16 cellular contexts compared by ENCODE assay signal in genomic region chr16:86256995-86257394, GRCh38.
DNase-seq lines count a peak whose midpoint lies in the region; ATAC-seq, FAIRE-seq and TF ChIP-seq lines count a peak whose summit lies in the region.
"Had no signal": no experiment of that assay in that cellular context is flagged by ENCODE, and none has a peak within 500 bp of the region (broad histone marks: within the 10 kb centered on the region; RNA-seq: fewer than 3 reads in every experiment).

No MANE protein-coding gene starts in this region.

- H3K4me3 ChIP-seq in HepG2 (replicated peaks in 1 of 3; ENCODE audit: insufficient read depth in 1 of 3, low read depth in 2 of 3, low read length in 3 of 3) (no peak overlapping the region), right lobe of liver (no peak overlapping the region), SJSA1 (no peak overlapping the region), body of pancreas (no peak overlapping the region)
- H3K4me3 ChIP-seq: GM23248 had no signal

- DNase-seq in HepG2 (ENCODE audit: low spot score) (no peak), right lobe of liver (no peak), SJSA1 (ENCODE audit: low read depth in 1 of 2, low spot score in 2 of 2) (no peak), epidermal melanocyte (ENCODE audit: insufficient read length, low spot score) (peak; percentile 6), NCI-H82 treated with DMSO at 0.1 percent for 48 hours (lab: John Stamatoyannopoulos, UW; ENCODE audit: unreplicated experiment) (no peak), anterior cingulate cortex (lab: John Stamatoyannopoulos, UW) (no peak), body of pancreas (no peak), NCI-H2171 (lab: John Stamatoyannopoulos, UW) (no peak)
- DNase-seq: CD8-positive, alpha-beta T cell; COR-L47; DMS153; DMS79 treated with DMSO at 0.1 percent for 48 hours; GDM1; GM23248 had no signal

- H3K27me3 ChIP-seq in HepG2 (ENCODE audit: control insufficient read depth in 1 of 2, insufficient read depth in 2 of 2, low read length in 2 of 2): no peaks in the 10 kb centered on the region
- H3K27me3 ChIP-seq in right lobe of liver: no peaks in the 10 kb centered on the region
- H3K27me3 ChIP-seq in SJSA1 (replicated peaks): no peaks in the 10 kb centered on the region
- H3K27me3 ChIP-seq in body of pancreas: no peaks in the 10 kb centered on the region

- no peak for FAIRE-seq in HepG2 (lab: Jason Lieb, UNC)
- FAIRE-seq: D721Med, GM19239 had no signal

- no TSS peak for BruUV-seq in HepG2 (replicated peaks; lab: Mats Ljungman, UMichigan)

- no peak overlapping the region for H3K4me2 ChIP-seq in HepG2 (ENCODE audit: low read depth, low read length)

- no peaks in the 10 kb centered on the region for H4K20me1 ChIP-seq in HepG2 (ENCODE audit: insufficient read depth, low read length)

- TF ChIP-seq POLR2A in HepG2 (IDR thresholded peaks at IDR 0.05; ENCODE audit: insufficient read depth in 1 of 2, low read depth in 2 of 2, low read length in 2 of 2) (no peak), right lobe of liver (IDR thresholded peaks at IDR 0.05) (no peak), body of pancreas (IDR thresholded peaks at IDR 0.05) (no peak)

- CTCF ChIA-PET in HepG2 (lab: Yijun Ruan, JAX; ENCODE audit: low intra/inter-chr PET ratio, low total read pairs): no interaction called here

- POLR2A ChIA-PET in HepG2 (lab: Yijun Ruan, JAX): no interaction called here

- no peaks in the 10 kb centered on the region for H3K79me2 ChIP-seq in HepG2 (ENCODE audit: insufficient read depth, low read length)

- peaks cover 8% of the 10 kb centered on the region; the same call in 1 of the 2 replicates for H3K9me3 ChIP-seq in HepG2 (ENCODE audit: low read length)
- H3K9me3 ChIP-seq in right lobe of liver: no peaks in the 10 kb centered on the region
- no peaks in the 10 kb centered on the region; the same call in 1 of the 2 replicates for H3K9me3 ChIP-seq in SJSA1 (replicated peaks)
- H3K9me3 ChIP-seq in body of pancreas: peaks cover 0 to 6% (median 0%) of the 10 kb centered on the region in 3 donors

- no peak overlapping the region for H2AFZ ChIP-seq in HepG2 (ENCODE audit: low read length)
- H2AFZ ChIP-seq: GM23248 had no signal

- WGBS in HepG2 (ENCODE audit: low lambda C conversion rate): 5% methylated on average over 3 of the region's 3 CpGs
- 44% methylated on average over 3 of the region's 3 CpGs for WGBS in right lobe of liver (ENCODE audit: insufficient coverage, low coverage, low lambda C conversion rate, missing lambda C conversion rate)
- WGBS in body of pancreas, 2 donors: 82 to 88% methylated on average over 3 of the region's 3 CpGs

- in situ Hi-C loops in HepG2 (cut with HindIII; ENCODE audit: extremely low pct_ligation_motif_present, low pct_unique_long_range_greater_than_20kb): no loop called here

- TF ChIP-seq EP300 in HepG2 (IDR thresholded peaks at IDR 0.05; ENCODE audit: low read depth in 2 of 2, low read length in 2 of 2): no peak
- no peak for TF ChIP-seq EP300 in HepG2 (CRISPR knock-in tag; IDR thresholded peaks at IDR 0.05; ENCODE audit: borderline replicate concordance)

- no peak for TF ChIP-seq RAD21 in HepG2 (CRISPR knock-in tag; IDR thresholded peaks at IDR 0.05)

- H3K4me1 ChIP-seq in HepG2 (ENCODE audit: insufficient read depth, low read length): no peaks in the 10 kb centered on the region
- no peaks in the 10 kb centered on the region for H3K4me1 ChIP-seq in right lobe of liver
- H3K4me1 ChIP-seq in SJSA1 (replicated peaks): peaks cover 77% of the 10 kb centered on the region
- no peaks in the 10 kb centered on the region for H3K4me1 ChIP-seq in body of pancreas

- intact Hi-C loops in HepG2 (cut with micrococcal nuclease; ENCODE audit: unreplicated experiment): no loop called here
- intact Hi-C loops in right lobe of liver (cut with DNase I): no loop called here
- intact Hi-C loops in body of pancreas (cut with DNase I): no loop called here

- ATAC-seq in HepG2 (no peak), right lobe of liver (no peak), body of pancreas (no peak)
- ATAC-seq: CD8-positive, alpha-beta T cell had no signal

- TF ChIP-seq CTCF in HepG2 (CRISPR knock-in tag; IDR thresholded peaks at IDR 0.05) (no peak), right lobe of liver (IDR thresholded peaks at IDR 0.05) (no peak), body of pancreas (IDR thresholded peaks at IDR 0.05) (no peak)

- H3K9ac ChIP-seq in HepG2 (ENCODE audit: insufficient read depth, low read depth, low read length): no peak overlapping the region
- H3K9ac ChIP-seq: GM23248 had no signal

- no peaks in the 10 kb centered on the region for H3K36me3 ChIP-seq in HepG2 (replicated peaks in 1 of 2; ENCODE audit: control insufficient read depth in 1 of 2, insufficient read depth in 2 of 2, low read length in 2 of 2)
- no peaks in the 10 kb centered on the region for H3K36me3 ChIP-seq in right lobe of liver
- H3K36me3 ChIP-seq in SJSA1: no peaks in the 10 kb centered on the region
- H3K36me3 ChIP-seq in body of pancreas (replicated peaks in 1 of 2; ENCODE audit: insufficient read depth in 1 of 2, low read depth in 2 of 2): no peaks in the 10 kb centered on the region

- no peak overlapping the region for H3K27ac ChIP-seq in HepG2 (ENCODE audit: extremely low read length, insufficient read depth, low read length)
- H3K27ac ChIP-seq in right lobe of liver: no peak overlapping the region
- H3K27ac ChIP-seq in SJSA1: peak overlapping the region; percentile 98
- H3K27ac ChIP-seq in body of pancreas: no peak overlapping the region
- H3K27ac ChIP-seq: GM23248 had no signal

TF ChIP-seq in HepG2, 621 proteins besides CTCF, POLR2A, EP300 and RAD21:
- TF ChIP-seq MAFF (IDR thresholded peaks at IDR 0.05; ENCODE audit: low read depth, low read length) (peak; percentile 83), MAFK (conservative IDR thresholded peaks at IDR 0.05 in 1 of 2, IDR thresholded peaks at IDR 0.05 in 1 of 2; ENCODE audit: low read length in 2 of 2) (peak; percentile 91 to 92), ZNF556 (CRISPR knock-in tag; IDR thresholded peaks at IDR 0.05; ENCODE audit: borderline replicate concordance) (no peak), NFE2L2 (IDR thresholded peaks at IDR 0.05; ENCODE audit: low read length) (peak; percentile 89)
